ENCODE assay signal across 1 cellular context in genomic region chr6:20447581-20448132, GRCh38.
TF ChIP-seq lines count a peak whose summit lies in the region.

No MANE protein-coding gene starts in this region.

TF ChIP-seq in K562, 482 proteins besides CTCF, POLR2A, EP300 and RAD21 (continued from another document):
- TF ChIP-seq ARID3A (IDR thresholded peaks at IDR 0.05; ENCODE audit: borderline replicate concordance, low read depth, low read length) (no peak), ZNF444 (CRISPR knock-in tag; IDR thresholded peaks at IDR 0.05) (no peak), KHSRP (IDR thresholded peaks at IDR 0.05) (no peak), XRCC5 (IDR thresholded peaks at IDR 0.05; ENCODE audit: low read depth, low read length) (no peak), CREB1 (IDR thresholded peaks at IDR 0.05) (0 out of 2 replicates have a peak, but pooled peaks have one; percentile 5), CREB1 (CRISPR knock-in tag; IDR thresholded peaks at IDR 0.05) (no peak), PHF20 (IDR thresholded peaks at IDR 0.05; ENCODE audit: partially characterized antibody) (no peak), TCF15 (CRISPR knock-in tag; IDR thresholded peaks at IDR 0.05) (no peak), KDM1A (IDR thresholded peaks at IDR 0.05) (peak; percentile 14 to 81; a peak in 2 of 4 replicates), ATF7 (IDR thresholded peaks at IDR 0.05) (no peak)
